ENCODE assay signal across 8 cellular contexts in genomic region chr5:68460147-68460760, GRCh38.
DNase-seq lines count a peak whose midpoint lies in the region; ATAC-seq and TF ChIP-seq lines count a peak whose summit lies in the region.

No MANE protein-coding gene starts in this region.

- ATAC-seq in HG03159 (IDR thresholded peaks at IDR 0.05; ENCODE audit: unreplicated experiment): peak; percentile 62
- peak; percentile 57 to 64 for ATAC-seq in lower lobe of right lung
- ATAC-seq in GM19023 (IDR thresholded peaks at IDR 0.05; ENCODE audit: unreplicated experiment): no peak

- H3K36me3 ChIP-seq in lower lobe of right lung: no peaks in the 10 kb centered on the region
- no peaks in the 10 kb centered on the region for H3K36me3 ChIP-seq in thyroid gland

- H3K27ac Mint-ChIP-seq in activated T-cell treated with anti-CD3 and anti-CD28 coated beads, Interleukin-2, amount 50 U/mL, for 24 hours: no peak overlapping the region
- no peak overlapping the region for H3K27ac Mint-ChIP-seq in chondrocyte (ENCODE audit: unreplicated experiment)

- H3K9me3 ChIP-seq in lower lobe of right lung: no peaks in the 10 kb centered on the region
- no peaks in the 10 kb centered on the region for H3K9me3 ChIP-seq in thyroid gland

- H3K27me3 Mint-ChIP-seq in activated T-cell treated with anti-CD3 and anti-CD28 coated beads, Interleukin-2, amount 50 U/mL, for 24 hours: no peaks in the 10 kb centered on the region
- H3K27me3 Mint-ChIP-seq in chondrocyte (ENCODE audit: low read depth): no peaks in the 10 kb centered on the region

- TF ChIP-seq CTCF in chondrocyte (IDR thresholded peaks at IDR 0.05) (peak; percentile 92), lower lobe of right lung (IDR thresholded peaks at IDR 0.05) (peak; percentile 76), thyroid gland (IDR thresholded peaks at IDR 0.05) (peak; percentile 38 to 77 (median 60))

- WGBS in thyroid gland, 2 donors: 61 to 63% methylated on average over 3 of the region's 3 CpGs

- H3K9me3 Mint-ChIP-seq in activated T-cell treated with anti-CD3 and anti-CD28 coated beads, Interleukin-2, amount 50 U/mL, for 24 hours: no peaks in the 10 kb centered on the region
- no peaks in the 10 kb centered on the region for H3K9me3 Mint-ChIP-seq in chondrocyte (ENCODE audit: low read depth)

- intact Hi-C loops in lower lobe of right lung (cut with DNase I): no loop called here
- intact Hi-C loops in thyroid gland (cut with DNase I): loop anchor here (5.0 kb wide), 1 partner anchor 173 kb away; no protein-coding TSS in a partner anchor

- H3K27me3 ChIP-seq in lower lobe of right lung (ENCODE audit: low read depth) (no peaks in the 10 kb centered on the region), thyroid gland (no peaks in the 10 kb centered on the region)

- no peaks in the 10 kb centered on the region for H3K36me3 Mint-ChIP-seq in activated T-cell treated with anti-CD3 and anti-CD28 coated beads, Interleukin-2, amount 50 U/mL, for 24 hours (ENCODE audit: low read depth)
- H3K36me3 Mint-ChIP-seq in chondrocyte (ENCODE audit: low read depth): no peaks in the 10 kb centered on the region

- H3K4me1 ChIP-seq in lower lobe of right lung (peaks cover 12% of the 10 kb centered on the region), thyroid gland (peaks cover 20 to 28% of the 10 kb centered on the region in 2 donors)

- H3K4me3 ChIP-seq in lower lobe of right lung: no peak overlapping the region
- H3K4me3 ChIP-seq in thyroid gland (replicated peaks in 1 of 3): no peak overlapping the region

- DNase-seq in activated T-cell treated with anti-CD3 and anti-CD28 coated beads for 1 hour (ENCODE audit: low read depth): peak; percentile 20
- DNase-seq in activated T-cell treated with anti-CD3 and anti-CD28 coated beads, Interleukin-2, amount 50 U/mL, for 24 hours: no peak
- peak; percentile 30 for DNase-seq in SKM-1 (lab: John Stamatoyannopoulos, UW; ENCODE audit: unreplicated experiment)
- no peak for DNase-seq in chondrocyte (ENCODE audit: low spot score)
- no peak for DNase-seq in lower lobe of right lung
- peak; percentile 24 to 34 for DNase-seq in thyroid gland

- peaks cover 24% of the 10 kb centered on the region for H3K4me1 Mint-ChIP-seq in activated T-cell treated with anti-CD3 and anti-CD28 coated beads, Interleukin-2, amount 50 U/mL, for 24 hours (ENCODE audit: low read depth)
- H3K4me1 Mint-ChIP-seq in chondrocyte (ENCODE audit: low read depth): peaks cover 34% of the 10 kb centered on the region

- TF ChIP-seq POLR2A in thyroid gland (IDR thresholded peaks at IDR 0.05): no peak

- H3K27ac ChIP-seq in lower lobe of right lung (no peak overlapping the region), thyroid gland (peak overlapping the region in 1 of 3 donors; percentile 16)

- H3K4me3 Mint-ChIP-seq in activated T-cell treated with anti-CD3 and anti-CD28 coated beads, Interleukin-2, amount 50 U/mL, for 24 hours: no peak overlapping the region
- no peak overlapping the region for H3K4me3 Mint-ChIP-seq in chondrocyte (ENCODE audit: unreplicated experiment)

Comparison
In these comparisons a context has a peak if more than half of its experiments do, and no peak if none do; other contexts are left out.
1. DNase-seq: peak in activated T-cell treated with anti-CD3 and anti-CD28 coated beads for 1 hour (single experiment), SKM-1 (single experiment) and thyroid gland (2 of 2); none in activated T-cell treated with anti-CD3 and anti-CD28 coated beads, Interleukin-2, amount 50 U/mL, for 24 hours (single experiment), chondrocyte (single experiment) and lower lobe of right lung (single experiment).
2. Peak in every context shown above with its lines, with median percentiles within 50 percentile points of each other: CTCF ChIP-seq.